Comparison of ENCODE assay signal across 11 cellular contexts in the genomic region with DNA sequence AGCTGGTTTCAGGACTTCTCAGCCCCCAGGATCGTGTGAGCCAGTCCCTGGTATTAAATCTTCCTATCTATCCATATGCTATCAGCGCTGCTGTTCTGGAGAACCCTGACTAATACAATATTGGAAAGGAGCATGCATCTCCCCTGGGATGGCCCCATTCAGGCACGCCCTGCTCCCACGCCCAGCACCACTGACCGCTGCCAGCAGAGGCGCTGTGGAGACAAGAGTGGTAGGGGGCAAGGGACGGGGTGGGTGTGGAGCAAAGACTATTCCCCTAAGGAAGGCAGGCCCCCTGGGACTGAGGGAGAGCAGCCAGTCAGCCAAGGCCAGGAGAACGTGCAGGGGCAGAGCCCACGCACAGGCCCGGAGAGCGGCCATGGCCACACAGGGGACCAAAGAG.
DNase-seq lines count a peak whose midpoint lies in the region; ATAC-seq, FAIRE-seq and TF ChIP-seq lines count a peak whose summit lies in the region.
"Had no signal": no experiment of that assay in that cellular context is flagged by ENCODE, and none has a peak within 500 bp of the region (broad histone marks: within the 10 kb centered on the region; RNA-seq: fewer than 3 reads in every experiment).

No MANE protein-coding gene starts in this region.

- H3K4me1 Mint-ChIP-seq in glutamatergic neuron (ENCODE audit: low read depth, unreplicated experiment), result peaks cover 71% of the 10 kb centered on the region

- H3K4me3 ChIP-seq in HepG2 (replicated peaks in 1 of 3; ENCODE audit: insufficient read depth in 1 of 3, low read depth in 2 of 3, low read length in 3 of 3) (no peak overlapping the region), right lobe of liver (no peak overlapping the region)

- H3K9me3 Mint-ChIP-seq in glutamatergic neuron (ENCODE audit: unreplicated experiment), result peaks cover 57% of the 10 kb centered on the region
- H3K9me3 Mint-ChIP-seq: IgD-negative memory B cell had no signal

- no peak overlapping the region for H3K27ac ChIP-seq in HepG2 (ENCODE audit: extremely low read length, insufficient read depth, low read length)
- H3K27ac ChIP-seq in right lobe of liver, result no peak overlapping the region

- FAIRE-seq in HepG2 (lab: Jason Lieb, UNC), result no peak
- FAIRE-seq: colon had no signal

- BruUV-seq in HepG2 (replicated peaks; lab: Mats Ljungman, UMichigan), result no TSS peak

- H3K27me3 ChIP-seq in HepG2 (ENCODE audit: control insufficient read depth in 1 of 2, insufficient read depth in 2 of 2, low read length in 2 of 2) (no peaks in the 10 kb centered on the region), right lobe of liver (no peaks in the 10 kb centered on the region)

- H2AFZ ChIP-seq in HepG2 (ENCODE audit: low read length), result no peak overlapping the region

- peaks cover 42% of the 10 kb centered on the region for H3K4me1 ChIP-seq in HepG2 (ENCODE audit: insufficient read depth, low read length)
- H3K4me1 ChIP-seq in right lobe of liver, result peaks cover 0 to 44% (median 25%) of the 10 kb centered on the region in 4 donors

- peaks cover 2 to 27% of the 10 kb centered on the region in 2 experiments; a peak in 3 of 5 replicates for H3K36me3 ChIP-seq in HepG2 (replicated peaks in 1 of 2; ENCODE audit: control insufficient read depth in 1 of 2, insufficient read depth in 2 of 2, low read length in 2 of 2)
- H3K36me3 ChIP-seq in right lobe of liver, result no peaks in the 10 kb centered on the region

- H4K20me1 ChIP-seq in HepG2 (ENCODE audit: insufficient read depth, low read length), result peaks cover 49% of the 10 kb centered on the region; the same call in 1 of the 2 replicates

- H3K4me2 ChIP-seq in HepG2 (ENCODE audit: low read depth, low read length), result no peak overlapping the region

- 98% methylated on average over 8 of the region's 11 CpGs for WGBS in HepG2 (ENCODE audit: low lambda C conversion rate)
- WGBS in right lobe of liver (ENCODE audit: insufficient coverage, low coverage, low lambda C conversion rate, missing lambda C conversion rate), result 100% methylated on average over 1 of the region's 11 CpGs

- CTCF ChIA-PET in HepG2 (lab: Yijun Ruan, JAX; ENCODE audit: low intra/inter-chr PET ratio, low total read pairs), result no interaction called here

- no peaks in the 10 kb centered on the region for H3K36me3 Mint-ChIP-seq in glutamatergic neuron (ENCODE audit: unreplicated experiment)
- H3K36me3 Mint-ChIP-seq: IgD-negative memory B cell had no signal

- H3K9ac ChIP-seq in HepG2 (ENCODE audit: insufficient read depth, low read depth, low read length), result no peak overlapping the region

- TF ChIP-seq EP300 in HepG2 (IDR thresholded peaks at IDR 0.05; ENCODE audit: low read depth in 2 of 2, low read length in 2 of 2) (no peak), HepG2 (CRISPR knock-in tag; IDR thresholded peaks at IDR 0.05; ENCODE audit: borderline replicate concordance) (no peak)

- H3K9me3 ChIP-seq in HepG2 (ENCODE audit: low read length), result no peaks in the 10 kb centered on the region
- no peaks in the 10 kb centered on the region for H3K9me3 ChIP-seq in right lobe of liver

- no peak for DNase-seq in HepG2 (ENCODE audit: low spot score)
- DNase-seq in right lobe of liver, result no peak
- peak; percentile 41 for DNase-seq in SK-MEL-5 (ENCODE audit: low read depth, low spot score)
- DNase-seq in glutamatergic neuron, result peak; percentile 81
- DNase-seq in NCI-H2029 (lab: John Stamatoyannopoulos, UW), result no peak
- no peak for DNase-seq in GM20000 (ENCODE audit: low spot score)
- DNase-seq: COR-L47 had no signal

- intact Hi-C loops in HepG2 (cut with micrococcal nuclease; ENCODE audit: unreplicated experiment) (no loop called here), right lobe of liver (cut with DNase I) (no loop called here)

- TF ChIP-seq POLR2A in HepG2 (IDR thresholded peaks at IDR 0.05; ENCODE audit: insufficient read depth in 1 of 2, low read depth in 2 of 2, low read length in 2 of 2), result no peak
- no peak for TF ChIP-seq POLR2A in right lobe of liver (IDR thresholded peaks at IDR 0.05)

- in situ Hi-C loops in HepG2 (cut with HindIII; ENCODE audit: extremely low pct_ligation_motif_present, low pct_unique_long_range_greater_than_20kb) (no loop called here), SK-MEL-5 (cut with HindIII; ENCODE audit: low pct_unique_long_range_greater_than_20kb, low sequenced_read_pairs) (no loop called here)

- peak overlapping the region; percentile 81 for H3K27ac Mint-ChIP-seq in glutamatergic neuron (ENCODE audit: unreplicated experiment)

- peaks cover 35% of the 10 kb centered on the region for H3K27me3 Mint-ChIP-seq in glutamatergic neuron (ENCODE audit: unreplicated experiment)
- H3K27me3 Mint-ChIP-seq: IgD-negative memory B cell had no signal

- TF ChIP-seq RAD21 in HepG2 (CRISPR knock-in tag; IDR thresholded peaks at IDR 0.05), result no peak

- ATAC-seq in HepG2 (peak; percentile 42), right lobe of liver (no peak), GM18498 (IDR thresholded peaks at IDR 0.05; ENCODE audit: unreplicated experiment) (no peak), HG03280 (IDR thresholded peaks at IDR 0.05; ENCODE audit: unreplicated experiment) (no peak)

- peak overlapping the region; percentile 85 for H3K4me3 Mint-ChIP-seq in glutamatergic neuron (ENCODE audit: unreplicated experiment)

- TF ChIP-seq CTCF in HepG2 (CRISPR knock-in tag; IDR thresholded peaks at IDR 0.05), result peak; percentile 55
- TF ChIP-seq CTCF in right lobe of liver (IDR thresholded peaks at IDR 0.05), result no peak
- TF ChIP-seq CTCF in glutamatergic neuron (IDR thresholded peaks at IDR 0.05; ENCODE audit: partially characterized antibody, unreplicated experiment), result peak; percentile 73
- TF ChIP-seq CTCF in GM20000 (IDR thresholded peaks at IDR 0.05; ENCODE audit: extremely low read depth, missing control alignments), result no peak

- H3K79me2 ChIP-seq in HepG2 (ENCODE audit: insufficient read depth, low read length), result peaks cover 83% of the 10 kb centered on the region

- POLR2A ChIA-PET in HepG2 (lab: Yijun Ruan, JAX), result interaction anchor here (1.2 kb wide), 1 partner anchor 16 kb away, joined by 4 read pairs; no protein-coding TSS in a partner anchor

TF ChIP-seq in HepG2, 621 proteins besides CTCF, POLR2A, EP300 and RAD21 (continues in another document):
- TF ChIP-seq FOXM1 (CRISPR knock-in tag; IDR thresholded peaks at IDR 0.05) (no peak), NR3C1 (CRISPR knock-in tag; IDR thresholded peaks at IDR 0.05) (no peak), POLR2AphosphoS2 (IDR thresholded peaks at IDR 0.05; ENCODE audit: low read depth, low read length) (no peak), ZNF549 (CRISPR knock-in tag; IDR thresholded peaks at IDR 0.05) (no peak), TBX3 (IDR thresholded peaks at IDR 0.05; ENCODE audit: borderline replicate concordance) (no peak), ZNF546 (CRISPR knock-in tag; conservative IDR thresholded peaks at IDR 0.05) (no peak), ZNF264 (CRISPR knock-in tag; IDR thresholded peaks at IDR 0.05) (no peak), HNRNPLL (IDR thresholded peaks at IDR 0.05; ENCODE audit: low read depth, low read length, poor library complexity, severe bottlenecking) (no peak), MTA1 (CRISPR knock-in tag; IDR thresholded peaks at IDR 0.05; ENCODE audit: borderline replicate concordance) (0 out of 2 replicates have a peak, but pooled peaks have one; percentile 35), IRF2 (CRISPR knock-in tag; IDR thresholded peaks at IDR 0.05) (no peak), ARHGAP35 (CRISPR knock-in tag; IDR thresholded peaks at IDR 0.05; ENCODE audit: borderline replicate concordance) (0 out of 2 replicates have a peak, but pooled peaks have one; percentile 27), FOXC1 (CRISPR knock-in tag; IDR thresholded peaks at IDR 0.05; ENCODE audit: borderline replicate concordance) (no peak), SIN3A (IDR thresholded peaks at IDR 0.05; ENCODE audit: borderline replicate concordance, low read depth, low read length) (no peak)
- TF ChIP-seq, protein P1, sequence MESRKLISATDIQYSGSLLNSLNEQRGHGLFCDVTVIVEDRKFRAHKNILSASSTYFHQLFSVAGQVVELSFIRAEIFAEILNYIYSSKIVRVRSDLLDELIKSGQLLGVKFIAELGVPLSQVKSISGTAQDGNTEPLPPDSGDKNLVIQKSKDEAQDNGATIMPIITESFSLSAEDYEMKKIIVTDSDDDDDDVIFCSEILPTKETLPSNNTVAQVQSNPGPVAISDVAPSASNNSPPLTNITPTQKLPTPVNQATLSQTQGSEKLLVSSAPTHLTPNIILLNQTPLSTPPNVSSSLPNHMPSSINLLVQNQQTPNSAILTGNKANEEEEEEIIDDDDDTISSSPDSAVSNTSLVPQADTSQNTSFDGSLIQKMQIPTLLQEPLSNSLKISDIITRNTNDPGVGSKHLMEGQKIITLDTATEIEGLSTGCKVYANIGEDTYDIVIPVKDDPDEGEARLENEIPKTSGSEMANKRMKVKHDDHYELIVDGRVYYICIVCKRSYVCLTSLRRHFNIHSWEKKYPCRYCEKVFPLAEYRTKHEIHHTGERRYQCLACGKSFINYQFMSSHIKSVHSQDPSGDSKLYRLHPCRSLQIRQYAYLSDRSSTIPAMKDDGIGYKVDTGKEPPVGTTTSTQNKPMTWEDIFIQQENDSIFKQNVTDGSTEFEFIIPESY (CRISPR knock-in tag; IDR thresholded peaks at IDR 0.05), result peak; percentile 100

Comparison
In these comparisons a context has a peak if more than half of its experiments do, and no peak if none do; other contexts are left out.
1. CTCF ChIP-seq: peak in HepG2 (single experiment) and glutamatergic neuron (single experiment); none in right lobe of liver (0 of 4) and GM20000 (single experiment).
2. DNase-seq: peak in SK-MEL-5 (single experiment) and glutamatergic neuron (single experiment); none in HepG2 (single experiment), right lobe of liver (0 of 3), NCI-H2029 (single experiment) and GM20000 (single experiment).